Comparison of ENCODE assay signal across 20 cellular contexts in genomic region chr9:126793686-126794417, GRCh38. TPM values are rescaled to one million over a fixed set of nuclear protein-coding genes. Genes with fewer than 3 reads are reported as not detected.
DNase-seq lines count a peak whose midpoint lies in the region; ATAC-seq and TF ChIP-seq lines count a peak whose summit lies in the region.
"Had no signal": no experiment of that assay in that cellular context is flagged by ENCODE, and none has a peak within 500 bp of the region (broad histone marks: within the 10 kb centered on the region; RNA-seq: fewer than 3 reads in every experiment).

No MANE protein-coding gene starts in this region.

- H4K91ac ChIP-seq in H9 (ENCODE audit: insufficient read length, low read depth, low read length) = peak overlapping the region; percentile 76

- H3K36me3 Mint-ChIP-seq in H9 (ENCODE audit: insufficient read depth in 1 of 3, low read depth in 3 of 3) = no peaks in the 10 kb centered on the region
- no peaks in the 10 kb centered on the region for H3K36me3 Mint-ChIP-seq in immature natural killer cell

- H2BK20ac ChIP-seq in H9 (ENCODE audit: low read depth, low read length, poor library complexity, severe bottlenecking) = no peak overlapping the region

- H3K27me3 Mint-ChIP-seq in H9 (ENCODE audit: low read depth) = peaks cover 39% of the 10 kb centered on the region
- peaks cover 6 to 14% (median 11%) of the 10 kb centered on the region in 3 donors for H3K27me3 Mint-ChIP-seq in immature natural killer cell (ENCODE audit: low read depth in 3 of 3)

- H2BK12ac ChIP-seq in H9 (ENCODE audit: insufficient read length, low read depth, low read length) = no peak overlapping the region

- H4K5ac ChIP-seq in H9 (ENCODE audit: insufficient read length, low read depth, low read length) (no peak overlapping the region), mesendoderm (ENCODE audit: low read length) (no peak overlapping the region)

- no peak overlapping the region; the same call in 1 of the 2 replicates for H3K14ac ChIP-seq in H9 (ENCODE audit: insufficient read depth, low read length)

- H3K23me2 ChIP-seq in H9 (ENCODE audit: insufficient read length, low read depth, low read length, poor library complexity, severe bottlenecking) = no peaks in the 10 kb centered on the region

- H4K8ac ChIP-seq in H9 (replicated peaks; ENCODE audit: insufficient read length, low read depth, low read length) (no peak overlapping the region), mesendoderm (ENCODE audit: low read depth, low read length) (no peak overlapping the region)

- ATAC-seq in foreskin keratinocyte = peak; percentile 79
- ATAC-seq in sciatic nerve = no peak
- ATAC-seq: PC-3 had no signal

- H2BK120ac ChIP-seq in H9 (ENCODE audit: low read depth, low read length, poor library complexity, severe bottlenecking) (no peak overlapping the region), mesendoderm (ENCODE audit: low read depth, low read length) (no peak overlapping the region)

- TF ChIP-seq CTCF in H9 (conservative IDR thresholded peaks at IDR 0.05) (no peak), WERI-Rb-1 (IDR thresholded peaks at IDR 0.05; ENCODE audit: low read depth, low read length) (no peak), foreskin keratinocyte (conservative IDR thresholded peaks at IDR 0.05) (no peak)

- peak overlapping the region; percentile 37 for H3K18ac ChIP-seq in H9 (ENCODE audit: insufficient read length, low read depth, low read length)
- no peak overlapping the region for H3K18ac ChIP-seq in mesendoderm (ENCODE audit: low read length)

- H3K56ac ChIP-seq in H9 (ENCODE audit: insufficient read length, low read depth, low read length) (no peak overlapping the region), mesendoderm (ENCODE audit: low read length) (no peak overlapping the region)

- no peak for DNase-seq in H9
- no peak for DNase-seq in WERI-Rb-1
- peak; percentile 88 to 95 for DNase-seq in foreskin keratinocyte
- peak; percentile 48 for DNase-seq in sciatic nerve (ENCODE audit: low spot score)
- DNase-seq in immature natural killer cell = no peak
- no peak for DNase-seq in anterior cingulate cortex (lab: John Stamatoyannopoulos, UW)
- no peak for DNase-seq in G401 (ENCODE audit: low spot score)
- DNase-seq in mesendoderm = no peak
- DNase-seq: AML-193, Caco-2, DMS53, HCEC 1CT, MM.1S, NCI-H1105, NCI-H1694 treated with DMSO at 0.1 percent for 48 hours, NCI-H446, NCI-H748 treated with DMSO at 0.1 percent for 48 hours, PC-3, SHP77 had no signal

- H2BK15ac ChIP-seq in H9 (ENCODE audit: low read depth, low read length) = no peak overlapping the region
- no peak overlapping the region for H2BK15ac ChIP-seq in mesendoderm (replicated peaks; ENCODE audit: low read depth)

- no peak overlapping the region for H3K4me3 Mint-ChIP-seq in H9
- no peak overlapping the region for H3K4me3 Mint-ChIP-seq in immature natural killer cell

- no peak overlapping the region for H2AFZ ChIP-seq in H9 (ENCODE audit: low read length)

- H3K9me3 ChIP-seq in H9 (ENCODE audit: control insufficient read depth, low read depth, low read length) (no peaks in the 10 kb centered on the region), WERI-Rb-1 (ENCODE audit: severe bottlenecking) (peaks cover 5% of the 10 kb centered on the region)
- H3K9me3 ChIP-seq: Caco-2 had no signal

- H2BK5ac ChIP-seq in H9 (ENCODE audit: insufficient read length, low read length) (no peak overlapping the region), mesendoderm (ENCODE audit: low read length) (no peak overlapping the region)

- H3K4me1 Mint-ChIP-seq in H9 = no peaks in the 10 kb centered on the region; a peak in 1 of 4 replicates
- no peaks in the 10 kb centered on the region for H3K4me1 Mint-ChIP-seq in immature natural killer cell

- H3T11ph ChIP-seq in H9 (ENCODE audit: low read length) = no peak overlapping the region

- H3K79me2 ChIP-seq in H9 (ENCODE audit: insufficient read depth, low read length) (no peaks in the 10 kb centered on the region), mesendoderm (ENCODE audit: control insufficient read depth, insufficient read depth, low read length) (no peaks in the 10 kb centered on the region)

- H3K9me3 Mint-ChIP-seq in H9 = peaks cover 2 to 4% of the 10 kb centered on the region in 2 experiments; a peak in 2 of 5 replicates
- peaks cover 0 to 3% (median 0%) of the 10 kb centered on the region in 6 donors for H3K9me3 Mint-ChIP-seq in immature natural killer cell

- no peak overlapping the region for H3K27ac ChIP-seq in H9 (ENCODE audit: insufficient read length, low read depth, low read length)
- peak overlapping the region; percentile 27; the same call in 1 of the 2 replicates for H3K27ac ChIP-seq in WERI-Rb-1
- peak overlapping the region; percentile 90 for H3K27ac ChIP-seq in foreskin keratinocyte
- no peak overlapping the region for H3K27ac ChIP-seq in mesendoderm (ENCODE audit: low read depth, low read length)
- H3K27ac ChIP-seq: KMS-11 had no signal

- H3K79me1 ChIP-seq in H9 (ENCODE audit: insufficient read depth, low read depth, low read length, poor library complexity, severe bottlenecking) = no peaks in the 10 kb centered on the region
- no peaks in the 10 kb centered on the region for H3K79me1 ChIP-seq in mesendoderm (ENCODE audit: low read length)

- H3K27ac Mint-ChIP-seq in H9 (no peak overlapping the region), immature natural killer cell (no peak overlapping the region)

- no peak overlapping the region for H3K4me3 ChIP-seq in WERI-Rb-1 (ENCODE audit: low read depth, low read length)
- H3K4me3 ChIP-seq in mesendoderm (ENCODE audit: low read length) = no peak overlapping the region

- no peaks in the 10 kb centered on the region for H3K4me1 ChIP-seq in H9 (ENCODE audit: insufficient read depth, low read length)
- peaks cover 31% of the 10 kb centered on the region for H3K4me1 ChIP-seq in foreskin keratinocyte
- H3K4me1 ChIP-seq in mesendoderm (ENCODE audit: control insufficient read depth, low read depth, low read length) = no peaks in the 10 kb centered on the region

- no peaks in the 10 kb centered on the region for H3K27me3 ChIP-seq in H9 (ENCODE audit: insufficient read depth, low read length)
- no peaks in the 10 kb centered on the region for H3K27me3 ChIP-seq in WERI-Rb-1 (ENCODE audit: insufficient read depth, low read depth, severe bottlenecking)
- H3K27me3 ChIP-seq in foreskin keratinocyte = no peaks in the 10 kb centered on the region
- no peaks in the 10 kb centered on the region for H3K27me3 ChIP-seq in mesendoderm (ENCODE audit: insufficient read depth, low read length, poor library complexity)

- H3K36me3 ChIP-seq in WERI-Rb-1 (no peaks in the 10 kb centered on the region), mesendoderm (ENCODE audit: control insufficient read depth, insufficient read depth, low read length) (no peaks in the 10 kb centered on the region)

- no peak overlapping the region for H2AK5ac ChIP-seq in H9 (ENCODE audit: insufficient read length, low read length)
- H2AK5ac ChIP-seq in mesendoderm (ENCODE audit: low read length) = no peak overlapping the region

- H3K4ac ChIP-seq in H9 (ENCODE audit: low read depth, low read length) (no peak overlapping the region), mesendoderm (ENCODE audit: low read depth, low read length) (no peak overlapping the region)

- in situ Hi-C loops in G401 (cut with HindIII; ENCODE audit: low sequenced_read_pairs) = no loop called here

- WGBS in H9 (ENCODE audit: extremely low coverage, insufficient read length, low lambda C conversion rate) = no CpG with 5 or more reads among the region's 10 CpGs
- no CpG with 5 or more reads among the region's 10 CpGs for WGBS in mesendoderm (ENCODE audit: extremely low coverage, insufficient coverage, low lambda C conversion rate)

- intact Hi-C loops in sciatic nerve (cut with DNase I) = no loop called here

- no peaks in the 10 kb centered on the region for H4K20me1 ChIP-seq in H9 (ENCODE audit: control insufficient read depth, insufficient read depth, insufficient read length)

- H3K9ac ChIP-seq in H9 (ENCODE audit: extremely low read depth, insufficient read length, low read length) (no peak overlapping the region), mesendoderm (ENCODE audit: low read length) (no peak overlapping the region)
- H3K9ac ChIP-seq: KMS-11 had no signal

- H3K23ac ChIP-seq in H9 (ENCODE audit: insufficient read length, low read depth, low read length) (no peak overlapping the region), mesendoderm (ENCODE audit: low read length) (no peak overlapping the region)

- H3K4me2 ChIP-seq in H9 (ENCODE audit: insufficient read depth, insufficient read length, low read length) = no peak overlapping the region
- H3K4me2 ChIP-seq in mesendoderm (ENCODE audit: low read length) = no peak overlapping the region
- H3K4me2 ChIP-seq: KMS-11 had no signal

RNA-seq across cellular contexts. Expression of gene ZBTB43, which starts 11.0 kb away (rescaled TPM):
- total RNA-seq in H9 (2021) (15.7 and 21.9 TPM in 2 replicates), foreskin keratinocyte (7.9 and 10.5 TPM in 2 replicates), sciatic nerve (12.7 TPM)
- polyA plus RNA-seq in foreskin keratinocyte (1.6 and 3.0 TPM in 2 replicates), immature natural killer cell (10 to 100 TPM in 2 of 3 donors, 1 to 10 TPM in 1; 7.0 to 14.6 (median 10.3) TPM)
- 3.5 and 4.3 TPM in 2 replicates for total RNA-seq in G401 (2014; rRNA removed; shearing (Covaris generic))
- polyA plus RNA-seq in mesendoderm (2013, experiment 1 of 2) = 5.1 TPM
- 5.6 TPM for polyA plus RNA-seq in mesendoderm (2013, experiment 2 of 2)

Comparison
In these comparisons a context has a peak if more than half of its experiments do, and no peak if none do; other contexts are left out.
1. DNase-seq: peak in foreskin keratinocyte (2 of 2) and sciatic nerve (single experiment); none in H9 (single experiment), WERI-Rb-1 (single experiment), immature natural killer cell (0 of 3), anterior cingulate cortex (0 of 58), G401 (single experiment) and mesendoderm (single experiment).
2. H3K27ac ChIP-seq: peak in WERI-Rb-1 (single experiment) and foreskin keratinocyte (single experiment); none in H9 (single experiment) and mesendoderm (single experiment).